ENCODE assay signal across 28 cellular contexts in genomic region chr7:20831976-20832375, GRCh38. TPM values are rescaled to one million over a fixed set of nuclear protein-coding genes. Genes with fewer than 3 reads are reported as not detected.
DNase-seq lines count a peak whose midpoint lies in the region; ATAC-seq, FAIRE-seq and TF ChIP-seq lines count a peak whose summit lies in the region.
"Had no signal": no experiment of that assay in that cellular context is flagged by ENCODE, and none has a peak within 500 bp of the region (broad histone marks: within the 10 kb centered on the region; RNA-seq: fewer than 3 reads in every experiment).

No MANE protein-coding gene starts in this region.

- H2BK15ac ChIP-seq in H1 (ENCODE audit: low read length), result no peak overlapping the region

- H2BK12ac ChIP-seq in H1 (ENCODE audit: low read depth, low read length), result no peak overlapping the region

- H3K27ac Mint-ChIP-seq in GM23338, result no peak overlapping the region
- no peak overlapping the region for H3K27ac Mint-ChIP-seq in neural progenitor cell
- H3K27ac Mint-ChIP-seq in T-helper 17 cell, result no peak overlapping the region
- H3K27ac Mint-ChIP-seq: IgD-negative memory B cell had no signal

- H4K20me1 ChIP-seq in GM23338 (replicated peaks; ENCODE audit: insufficient read depth), result no peaks in the 10 kb centered on the region
- H4K20me1 ChIP-seq in H1 (replicated peaks in 1 of 2; ENCODE audit: control insufficient read depth in 1 of 2, insufficient read depth in 2 of 2, low read length in 2 of 2), result no peaks in the 10 kb centered on the region
- no peaks in the 10 kb centered on the region for H4K20me1 ChIP-seq in neural progenitor cell (ENCODE audit: low read depth)

- TF ChIP-seq EP300 in H1 (IDR thresholded peaks at IDR 0.05; ENCODE audit: borderline replicate concordance in 1 of 2, low read depth in 2 of 2, low read length in 2 of 2), result no peak

- H2BK5ac ChIP-seq in H1 (ENCODE audit: low read depth, low read length), result no peak overlapping the region

- peak; percentile 27 for DNase-seq in NCI-H2107 treated with DMSO at 0.1 percent for 48 hours (lab: John Stamatoyannopoulos, UW; ENCODE audit: unreplicated experiment)
- no peak for DNase-seq in NCI-H2107 (lab: John Stamatoyannopoulos, UW)
- DNase-seq in GM23338 (ENCODE audit: low spot score), result peak; percentile 37
- no peak for DNase-seq in H1 (ENCODE audit: low read depth in 1 of 2, low spot score in 2 of 2)
- DNase-seq in neural progenitor cell (ENCODE audit: low spot score), result peak; percentile 25
- no peak for DNase-seq in T-helper 17 cell
- no peak for DNase-seq in superior temporal gyrus (ENCODE audit: extremely low spot score)
- no peak for DNase-seq in caudate nucleus (lab: John Stamatoyannopoulos, UW)
- DNase-seq: 8988T, ACHN, BE2C, GOT3, MM.1S, NCI-H1417 treated with DMSO at 0.1 percent for 48 hours, NCI-H1694 treated with DMSO at 0.1 percent for 48 hours, NCI-H510A, PC-3, SJCRH30 had no signal

- H2BK20ac ChIP-seq in H1 (ENCODE audit: low read length), result no peak overlapping the region

- no peak overlapping the region for H4K8ac ChIP-seq in H1 (ENCODE audit: extremely low read depth, insufficient read depth, low read length)

- H2AK5ac ChIP-seq in H1 (ENCODE audit: low read depth, low read length), result no peak overlapping the region

- H3K4me1 ChIP-seq in GM23338 (ENCODE audit: insufficient read depth), result peaks cover 19% of the 10 kb centered on the region
- H3K4me1 ChIP-seq in H1 (replicated peaks in 1 of 4; ENCODE audit: control insufficient read depth in 3 of 4, insufficient read depth in 4 of 4, low read length in 3 of 4), result peaks cover 0 to 15% (median 7%) of the 10 kb centered on the region in 4 experiments; a peak in 4 of 7 replicates
- H3K4me1 ChIP-seq in neural progenitor cell, result peaks cover 40% of the 10 kb centered on the region
- H3K4me1 ChIP-seq: BE2C had no signal

- H2AFZ ChIP-seq in GM23338, result no peak overlapping the region
- H2AFZ ChIP-seq in H1 (ENCODE audit: low read length), result no peak overlapping the region
- H2AFZ ChIP-seq in neural progenitor cell (replicated peaks), result no peak overlapping the region

- H3K14ac ChIP-seq in H1 (ENCODE audit: insufficient read length), result no peak overlapping the region

- H3K27me3 Mint-ChIP-seq in GM23338 (ENCODE audit: insufficient read depth, low read depth, poor library complexity) (peaks cover 2% of the 10 kb centered on the region), neural progenitor cell (ENCODE audit: insufficient read depth, low read depth) (peaks cover 10% of the 10 kb centered on the region), T-helper 17 cell (peaks cover 19% of the 10 kb centered on the region)

- H3K79me1 ChIP-seq in H1 (ENCODE audit: low read depth, low read length), result no peaks in the 10 kb centered on the region

- H3K79me2 ChIP-seq in GM23338 (replicated peaks; ENCODE audit: insufficient read depth) (no peaks in the 10 kb centered on the region), H1 (ENCODE audit: control insufficient read depth in 1 of 2, insufficient read depth in 2 of 2, low read length in 2 of 2) (no peaks in the 10 kb centered on the region; a peak in 1 of 4 replicates), neural progenitor cell (ENCODE audit: low read depth) (peaks cover 3% of the 10 kb centered on the region)

- H3K9me3 Mint-ChIP-seq in GM23338 (no peaks in the 10 kb centered on the region), neural progenitor cell (no peaks in the 10 kb centered on the region)

- H3K4ac ChIP-seq in H1 (replicated peaks; ENCODE audit: insufficient read length, low read depth, low read length), result no peak overlapping the region

- no peak overlapping the region for H3K23ac ChIP-seq in H1 (ENCODE audit: insufficient read length)

- H3K9me3 ChIP-seq in H1 (ENCODE audit: insufficient read depth in 2 of 2, low read depth in 1 of 2, low read length in 1 of 2) (no peaks in the 10 kb centered on the region; a peak in 1 of 4 replicates), neural progenitor cell (ENCODE audit: low read depth) (no peaks in the 10 kb centered on the region), T-helper 17 cell (ENCODE audit: control insufficient read depth, low read length, poor library complexity, severe bottlenecking) (no peaks in the 10 kb centered on the region)
- H3K9me3 ChIP-seq: BE2C, SJCRH30 had no signal

- peak; percentile 86 for ATAC-seq in GM23338
- no peak for ATAC-seq in T-helper 17 cell
- ATAC-seq: HCT116, PC-3, Right ventricle myocardium inferior, SK-N-SH treated with all-trans-retinoic acid at 6 μM for 48 hours had no signal

- H3K4me1 Mint-ChIP-seq in GM23338 (peaks cover 22% of the 10 kb centered on the region), neural progenitor cell (peaks cover 36% of the 10 kb centered on the region), T-helper 17 cell (peaks cover 2% of the 10 kb centered on the region)
- H3K4me1 Mint-ChIP-seq: CD14-positive monocyte, IgD-negative memory B cell had no signal

- no peaks in the 10 kb centered on the region for H3K9me2 ChIP-seq in GM23338 (ENCODE audit: insufficient read depth)

- TF ChIP-seq RAD21 in H1 (IDR thresholded peaks at IDR 0.05 in 1 of 2, conservative IDR thresholded peaks at IDR 0.05 in 1 of 2; ENCODE audit: low read depth in 2 of 2, low read length in 2 of 2), result no peak

- H3F3A ChIP-seq in GM23338 (replicated peaks; ENCODE audit: low read depth) (no peaks in the 10 kb centered on the region), neural progenitor cell (ENCODE audit: low read depth) (peaks cover 14% of the 10 kb centered on the region)

- peak; percentile 13 for FAIRE-seq in H1 (lab: Jason Lieb, UNC)
- FAIRE-seq: D721Med, G401.6 had no signal

- no peak overlapping the region for H3K27ac ChIP-seq in GM23338 (ENCODE audit: low read depth)
- H3K27ac ChIP-seq in H1 (ENCODE audit: low read depth, low read length), result no peak overlapping the region
- no peak overlapping the region for H3K27ac ChIP-seq in neural progenitor cell
- no peak overlapping the region for H3K27ac ChIP-seq in caudate nucleus (ENCODE audit: low read depth, low read length)
- H3K27ac ChIP-seq: HL-60, KMS-11, SJCRH30 had no signal

- no peaks in the 10 kb centered on the region for H3K23me2 ChIP-seq in H1 (ENCODE audit: low read depth, low read length)

- H2BK120ac ChIP-seq in H1 (replicated peaks; ENCODE audit: low read depth, low read length), result no peak overlapping the region

- H4K5ac ChIP-seq in H1 (ENCODE audit: insufficient read length, low read depth, low read length), result no peak overlapping the region

- TF ChIP-seq CTCF in GM23338 (conservative IDR thresholded peaks at IDR 0.05; ENCODE audit: low read depth in 2 of 2), result no peak
- no peak for TF ChIP-seq CTCF in H1 (IDR thresholded peaks at IDR 0.05; ENCODE audit: control extremely low read depth in 1 of 3, insufficient read depth in 1 of 3, low read depth in 1 of 3, low read length in 3 of 3)
- no peak for TF ChIP-seq CTCF in neural progenitor cell (IDR thresholded peaks at IDR 0.05)

- H3K4me3 Mint-ChIP-seq in GM23338 (no peak overlapping the region), neural progenitor cell (no peak overlapping the region), T-helper 17 cell (no peak overlapping the region)
- H3K4me3 Mint-ChIP-seq: CD14-positive monocyte, IgD-negative memory B cell had no signal

- no peak overlapping the region for H4K91ac ChIP-seq in H1 (replicated peaks; ENCODE audit: insufficient read length, low read length)

- H3K4me3 ChIP-seq in GM23338 (0 out of 2 replicates have a peak overlapping the region, but pooled peaks have one; percentile 2), H1 (ENCODE audit: extremely low read depth in 1 of 4, insufficient read depth in 2 of 4, low read depth in 3 of 4, low read length in 4 of 4) (no peak overlapping the region), neural progenitor cell (no peak overlapping the region)
- H3K4me3 ChIP-seq: SJCRH30 had no signal

- TF ChIP-seq POLR2A in H1 (IDR thresholded peaks at IDR 0.05; ENCODE audit: control extremely low read depth in 1 of 2, low read depth in 2 of 2, low read length in 2 of 2), result no peak

- H3K18ac ChIP-seq in H1 (ENCODE audit: extremely low read depth, low read length), result 0 out of 2 replicates have a peak overlapping the region, but pooled peaks have one; percentile 15

- CTCF ChIA-PET in H1 (lab: Charles Lee; ENCODE audit: partially characterized antibody), result interaction anchor here (0.6 to 1.8 kb wide), 12 partner anchors 13 to 1278 kb away, joined by 3 to 19 read pairs (median 4); no protein-coding TSS in a partner anchor

- H3K9ac ChIP-seq in H1 (replicated peaks in 1 of 4; ENCODE audit: extremely low read depth in 1 of 4, low read depth in 3 of 4, low read length in 3 of 4) (no peak overlapping the region), neural progenitor cell (no peak overlapping the region)
- H3K9ac ChIP-seq: KMS-11 had no signal

- H3K4me2 ChIP-seq in GM23338 (peak overlapping the region; percentile 53; the same call in 1 of the 2 replicates), H1 (ENCODE audit: insufficient read depth in 1 of 2, low read depth in 2 of 2, low read length in 2 of 2) (no peak overlapping the region), neural progenitor cell (peak overlapping the region; percentile 39)
- H3K4me2 ChIP-seq: KMS-11 had no signal

- H3K36me3 Mint-ChIP-seq in GM23338 (ENCODE audit: low read depth), result no peaks in the 10 kb centered on the region
- H3K36me3 Mint-ChIP-seq in neural progenitor cell, result no peaks in the 10 kb centered on the region
- no peaks in the 10 kb centered on the region for H3K36me3 Mint-ChIP-seq in T-helper 17 cell (ENCODE audit: low read depth)
- H3K36me3 Mint-ChIP-seq: CD14-positive monocyte, IgD-negative memory B cell had no signal

- H3K27me3 ChIP-seq in GM23338 (ENCODE audit: insufficient read depth), result no peaks in the 10 kb centered on the region
- no peaks in the 10 kb centered on the region for H3K27me3 ChIP-seq in H1 (replicated peaks in 1 of 4; ENCODE audit: control insufficient read depth in 3 of 4, extremely low read depth in 1 of 4, insufficient read depth in 3 of 4, low read length in 3 of 4)
- H3K27me3 ChIP-seq in neural progenitor cell, result no peaks in the 10 kb centered on the region
- H3K27me3 ChIP-seq: BE2C, SJCRH30 had no signal

- POLR2A ChIA-PET in H1 (lab: Charles Lee; ENCODE audit: partially characterized antibody), result interaction anchor here (0.6 to 2.1 kb wide), 5 partner anchors 15 to 55 kb away, joined by 3 to 8 read pairs (median 3); no protein-coding TSS in a partner anchor

- no peaks in the 10 kb centered on the region for H3K36me3 ChIP-seq in GM23338 (ENCODE audit: insufficient read depth)
- H3K36me3 ChIP-seq in H1 (ENCODE audit: control insufficient read depth in 2 of 4, insufficient read depth in 4 of 4, low read length in 3 of 4), result no peaks in the 10 kb centered on the region
- H3K36me3 ChIP-seq in neural progenitor cell, result no peaks in the 10 kb centered on the region
- H3K36me3 ChIP-seq: BE2C, SJCRH30 had no signal

- H3K56ac ChIP-seq in H1 (replicated peaks; ENCODE audit: insufficient read length, low read depth, low read length), result no peak overlapping the region

RNA-seq across cellular contexts. Expression of gene SP8, which starts 45.3 kb away (rescaled TPM):
- total RNA-seq in GM23338 (2014; rRNA removed; shearing (Covaris generic)), result 4.4 and 6.7 TPM in 2 replicates
- polyA plus RNA-seq in GM23338 (2016; fragmentation: Nextera tagmentation; extraction: Ambion mirVana), result 3.4 and 3.7 TPM in 2 replicates
- 10.6 and 12.0 TPM in 2 replicates for total RNA-seq in H1 (2021; fragmentation: NEBNext Ultra II Directional; extraction: Animal tissue kit (Norgen Biotek cat#: 25700))
- 11.3 and 13.5 TPM in 2 replicates for polyA plus RNA-seq in H1 (2011; rRNA removed)
- 7.9 TPM for polyA plus RNA-seq in H1 (2011; cell fraction: cytosol; rRNA removed)
- polyA plus RNA-seq in H1 (2011; cell fraction: nucleus; rRNA removed), result 11.6 TPM
- polyA plus RNA-seq in H1 (2012, experiment 1 of 2), result 6.5 to 9.0 TPM (median 6.8 TPM) in 4 replicates
- 4.7 TPM for polyA plus RNA-seq in H1 (2012, experiment 2 of 2)
- polyA plus RNA-seq in H1 (2013, experiment 1 of 2), result 3.4 TPM
- polyA plus RNA-seq in H1 (2013, experiment 2 of 2), result 2.8 TPM
- polyA minus RNA-seq in H1 (2011; rRNA and poly(A)+ RNA removed), result 3.4 and 3.8 TPM in 2 replicates
- polyA minus RNA-seq in H1 (2011; cell fraction: cytosol; rRNA and poly(A)+ RNA removed), result 9.6 TPM
- polyA minus RNA-seq in H1 (2011; cell fraction: nucleus; rRNA and poly(A)+ RNA removed), result 9.8 TPM
- 19.8 and 60.7 TPM in 2 replicates for total RNA-seq in neural progenitor cell (ENCODE audit: low replicate concordance)
- total RNA-seq in T-helper 17 cell, result not detected
- total RNA-seq: PC-3, Right ventricle myocardium inferior, RPMI7951 had no signal
- polyA plus RNA-seq: CD14-positive monocyte, IgD-negative memory B cell had no signal

Comparison
In these comparisons a context has a peak if more than half of its experiments do, and no peak if none do; other contexts are left out.
1. DNase-seq: peak in NCI-H2107 treated with DMSO at 0.1 percent for 48 hours (single experiment), GM23338 (single experiment) and neural progenitor cell (single experiment); none in NCI-H2107 (single experiment), H1 (0 of 2), T-helper 17 cell (0 of 3), superior temporal gyrus (single experiment) and caudate nucleus (0 of 61).
2. H3K4me2 ChIP-seq: peak in GM23338 (single experiment) and neural progenitor cell (single experiment); none in H1 (0 of 2).